ENCODE assay signal across 1 cellular context in the genomic region with DNA sequence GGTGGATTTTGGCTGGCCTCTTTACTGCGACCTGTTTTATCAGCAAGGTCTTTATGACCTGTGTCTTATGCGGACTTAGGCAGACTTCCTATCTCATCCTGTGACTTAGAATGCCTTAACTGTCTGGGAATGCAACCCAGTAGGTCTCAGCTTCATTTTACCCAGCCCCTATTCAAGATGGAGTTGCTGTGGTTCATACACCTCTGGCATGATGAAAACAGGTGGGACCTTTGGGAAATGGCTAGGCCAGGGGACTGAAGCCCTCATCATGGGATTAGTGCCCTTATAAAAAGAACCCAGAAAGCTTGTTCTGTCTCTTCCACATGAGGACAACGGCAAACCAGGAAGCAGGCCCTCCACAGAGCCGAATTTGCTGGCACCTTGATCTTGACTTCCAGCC.
TF ChIP-seq lines count a peak whose summit lies in the region.

No MANE protein-coding gene starts in this region.

TF ChIP-seq in K562, 482 proteins besides CTCF, POLR2A, EP300 and RAD21 (continued from another document and continues in another):
- TF ChIP-seq ZNF347 (CRISPR knock-in tag; IDR thresholded peaks at IDR 0.05; ENCODE audit: low read depth) (no peak), DMBX1 (CRISPR knock-in tag; IDR thresholded peaks at IDR 0.05; ENCODE audit: borderline replicate concordance) (peak; percentile 96), L3MBTL2 (IDR thresholded peaks at IDR 0.05) (no peak), HCFC1 (IDR thresholded peaks at IDR 0.05; ENCODE audit: low read depth, low read length) (no peak), IFI16 (CRISPR knock-in tag; IDR thresholded peaks at IDR 0.05) (no peak), NRF1 (conservative IDR thresholded peaks at IDR 0.05 in 1 of 2, IDR thresholded peaks at IDR 0.05 in 1 of 2) (no peak), ZNF282 (CRISPR knock-in tag; IDR thresholded peaks at IDR 0.05) (no peak), ZNF408 (CRISPR knock-in tag; IDR thresholded peaks at IDR 0.05; ENCODE audit: low read depth) (no peak), PTTG1 (tag; IDR thresholded peaks at IDR 0.05; ENCODE audit: low read depth) (peak; percentile 83), YBX1 (IDR thresholded peaks at IDR 0.05) (no peak), TCF7L2 (IDR thresholded peaks at IDR 0.05; ENCODE audit: low read depth, low read length) (no peak), XRCC5 (IDR thresholded peaks at IDR 0.05; ENCODE audit: low read depth, low read length) (no peak), ZNF75A (CRISPR knock-in tag; IDR thresholded peaks at IDR 0.05) (no peak), RBM25 (IDR thresholded peaks at IDR 0.05; ENCODE audit: low read depth, low read length, severe bottlenecking) (no peak), CEBPB (tag; IDR thresholded peaks at IDR 0.05) (no peak), ZNF830 (CRISPR knock-in tag; IDR thresholded peaks at IDR 0.05) (no peak), U2AF1 (optimal IDR thresholded peaks at IDR 0.05; ENCODE audit: low read depth, low read length) (no peak), ZNF436 (CRISPR knock-in tag; IDR thresholded peaks at IDR 0.05) (no peak), RBBP5 (IDR thresholded peaks at IDR 0.05; ENCODE audit: borderline replicate concordance, insufficient read depth, low read length, poor library complexity, severe bottlenecking) (no peak), ZNF79 (CRISPR knock-in tag; IDR thresholded peaks at IDR 0.05; ENCODE audit: low read depth) (0 out of 2 replicates have a peak, but pooled peaks have one; percentile 50), ZNF551 (CRISPR knock-in tag; IDR thresholded peaks at IDR 0.05) (no peak), ZNF24 (IDR thresholded peaks at IDR 0.05) (no peak), ERF (CRISPR knock-in tag; IDR thresholded peaks at IDR 0.05) (0 out of 2 replicates have a peak, but pooled peaks have one; percentile 29), MECOM (CRISPR knock-in tag; IDR thresholded peaks at IDR 0.05) (no peak), RBM14 (IDR thresholded peaks at IDR 0.05; ENCODE audit: borderline replicate concordance, insufficient read depth, low read depth, low read length) (no peak), NR4A1 (CRISPR knock-in tag; IDR thresholded peaks at IDR 0.05) (no peak), NR4A1 (tag; IDR thresholded peaks at IDR 0.05) (peak; percentile 91), SRSF3 (IDR thresholded peaks at IDR 0.05; ENCODE audit: insufficient read depth, low read length) (no peak), EP400 (IDR thresholded peaks at IDR 0.05) (no peak), RFX7 (CRISPR knock-in tag; IDR thresholded peaks at IDR 0.05) (no peak), ZNF699 (CRISPR knock-in tag; IDR thresholded peaks at IDR 0.05; ENCODE audit: insufficient replicate concordance) (no peak), HNRNPL (IDR thresholded peaks at IDR 0.05; ENCODE audit: low read depth, low read length) (no peak), DDX20 (tag; IDR thresholded peaks at IDR 0.05; ENCODE audit: low read depth) (peak; percentile 87), ADNP (tag; IDR thresholded peaks at IDR 0.05) (no peak), ZNF133 (CRISPR knock-in tag; IDR thresholded peaks at IDR 0.05) (peak; percentile 59; the same call in 1 of the 2 replicates), CTBP1 (IDR thresholded peaks at IDR 0.05; ENCODE audit: borderline replicate concordance) (0 out of 2 replicates have a peak, but pooled peaks have one; percentile 3), ZNF586 (CRISPR knock-in tag; conservative IDR thresholded peaks at IDR 0.05) (no peak), ZBTB7A (IDR thresholded peaks at IDR 0.05; ENCODE audit: borderline replicate concordance, control insufficient read depth, low read depth, low read length) (no peak), ZNF354B (CRISPR knock-in tag; IDR thresholded peaks at IDR 0.05) (peak; percentile 55; the same call in 1 of the 2 replicates), MYC (IDR thresholded peaks at IDR 0.05; ENCODE audit: low read depth, low read length) (no peak), MYC (CRISPR knock-in tag; IDR thresholded peaks at IDR 0.05; ENCODE audit: borderline replicate concordance, low read depth) (0 out of 2 replicates have a peak, but pooled peaks have one; percentile 28), MCM3 (IDR thresholded peaks at IDR 0.05) (no peak), TCF7 (IDR thresholded peaks at IDR 0.05; ENCODE audit: borderline replicate concordance) (no peak), POLR3A (IDR thresholded peaks at IDR 0.05; ENCODE audit: borderline replicate concordance, extremely low read depth, insufficient read depth, insufficient read length) (no peak), ZNF589 (CRISPR knock-in tag; IDR thresholded peaks at IDR 0.05; ENCODE audit: low read depth) (peak; percentile 96), CC2D1A (IDR thresholded peaks at IDR 0.05) (no peak), POLR3G (IDR thresholded peaks at IDR 0.05; ENCODE audit: extremely low read depth, insufficient read length, insufficient replicate concordance) (no peak), SMC3 (conservative IDR thresholded peaks at IDR 0.05; ENCODE audit: insufficient read depth, low read depth, low read length) (no peak), NFIX (CRISPR knock-in tag; IDR thresholded peaks at IDR 0.05; ENCODE audit: low read depth) (no peak), NCOA4 (IDR thresholded peaks at IDR 0.05; ENCODE audit: partially characterized antibody) (no peak), RUNX1 (IDR thresholded peaks at IDR 0.05; ENCODE audit: low read depth) (no peak), IRF2 (CRISPR knock-in tag; IDR thresholded peaks at IDR 0.05) (no peak), NR2C1 (IDR thresholded peaks at IDR 0.05) (no peak), NR2C1 (tag; IDR thresholded peaks at IDR 0.05) (peak; percentile 78), CXXC5 (CRISPR knock-in tag; IDR thresholded peaks at IDR 0.05) (peak; percentile 51)
- TF ChIP-seq, protein P1, sequence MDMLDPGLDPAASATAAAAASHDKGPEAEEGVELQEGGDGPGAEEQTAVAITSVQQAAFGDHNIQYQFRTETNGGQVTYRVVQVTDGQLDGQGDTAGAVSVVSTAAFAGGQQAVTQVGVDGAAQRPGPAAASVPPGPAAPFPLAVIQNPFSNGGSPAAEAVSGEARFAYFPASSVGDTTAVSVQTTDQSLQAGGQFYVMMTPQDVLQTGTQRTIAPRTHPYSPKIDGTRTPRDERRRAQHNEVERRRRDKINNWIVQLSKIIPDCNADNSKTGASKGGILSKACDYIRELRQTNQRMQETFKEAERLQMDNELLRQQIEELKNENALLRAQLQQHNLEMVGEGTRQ (CRISPR knock-in tag; IDR thresholded peaks at IDR 0.05), result no peak
- TF ChIP-seq, protein P2, sequence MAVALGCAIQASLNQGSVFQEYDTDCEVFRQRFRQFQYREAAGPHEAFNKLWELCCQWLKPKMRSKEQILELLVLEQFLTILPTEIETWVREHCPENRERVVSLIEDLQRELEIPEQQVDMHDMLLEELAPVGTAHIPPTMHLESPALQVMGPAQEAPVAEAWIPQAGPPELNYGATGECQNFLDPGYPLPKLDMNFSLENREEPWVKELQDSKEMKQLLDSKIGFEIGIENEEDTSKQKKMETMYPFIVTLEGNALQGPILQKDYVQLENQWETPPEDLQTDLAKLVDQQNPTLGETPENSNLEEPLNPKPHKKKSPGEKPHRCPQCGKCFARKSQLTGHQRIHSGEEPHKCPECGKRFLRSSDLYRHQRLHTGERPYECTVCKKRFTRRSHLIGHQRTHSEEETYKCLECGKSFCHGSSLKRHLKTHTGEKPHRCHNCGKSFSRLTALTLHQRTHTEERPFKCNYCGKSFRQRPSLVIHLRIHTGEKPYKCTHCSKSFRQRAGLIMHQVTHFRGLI (CRISPR knock-in tag; IDR thresholded peaks at IDR 0.05), result peak; percentile 77; the same call in 1 of the 2 replicates
- TF ChIP-seq, protein P3, sequence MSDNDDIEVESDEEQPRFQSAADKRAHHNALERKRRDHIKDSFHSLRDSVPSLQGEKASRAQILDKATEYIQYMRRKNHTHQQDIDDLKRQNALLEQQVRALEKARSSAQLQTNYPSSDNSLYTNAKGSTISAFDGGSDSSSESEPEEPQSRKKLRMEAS (CRISPR knock-in tag; IDR thresholded peaks at IDR 0.05), result no peak
- TF ChIP-seq, protein P4, sequence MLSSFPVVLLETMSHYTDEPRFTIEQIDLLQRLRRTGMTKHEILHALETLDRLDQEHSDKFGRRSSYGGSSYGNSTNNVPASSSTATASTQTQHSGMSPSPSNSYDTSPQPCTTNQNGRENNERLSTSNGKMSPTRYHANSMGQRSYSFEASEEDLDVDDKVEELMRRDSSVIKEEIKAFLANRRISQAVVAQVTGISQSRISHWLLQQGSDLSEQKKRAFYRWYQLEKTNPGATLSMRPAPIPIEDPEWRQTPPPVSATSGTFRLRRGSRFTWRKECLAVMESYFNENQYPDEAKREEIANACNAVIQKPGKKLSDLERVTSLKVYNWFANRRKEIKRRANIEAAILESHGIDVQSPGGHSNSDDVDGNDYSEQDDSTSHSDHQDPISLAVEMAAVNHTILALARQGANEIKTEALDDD (IDR thresholded peaks at IDR 0.05), result no peak
- TF ChIP-seq, protein P5, sequence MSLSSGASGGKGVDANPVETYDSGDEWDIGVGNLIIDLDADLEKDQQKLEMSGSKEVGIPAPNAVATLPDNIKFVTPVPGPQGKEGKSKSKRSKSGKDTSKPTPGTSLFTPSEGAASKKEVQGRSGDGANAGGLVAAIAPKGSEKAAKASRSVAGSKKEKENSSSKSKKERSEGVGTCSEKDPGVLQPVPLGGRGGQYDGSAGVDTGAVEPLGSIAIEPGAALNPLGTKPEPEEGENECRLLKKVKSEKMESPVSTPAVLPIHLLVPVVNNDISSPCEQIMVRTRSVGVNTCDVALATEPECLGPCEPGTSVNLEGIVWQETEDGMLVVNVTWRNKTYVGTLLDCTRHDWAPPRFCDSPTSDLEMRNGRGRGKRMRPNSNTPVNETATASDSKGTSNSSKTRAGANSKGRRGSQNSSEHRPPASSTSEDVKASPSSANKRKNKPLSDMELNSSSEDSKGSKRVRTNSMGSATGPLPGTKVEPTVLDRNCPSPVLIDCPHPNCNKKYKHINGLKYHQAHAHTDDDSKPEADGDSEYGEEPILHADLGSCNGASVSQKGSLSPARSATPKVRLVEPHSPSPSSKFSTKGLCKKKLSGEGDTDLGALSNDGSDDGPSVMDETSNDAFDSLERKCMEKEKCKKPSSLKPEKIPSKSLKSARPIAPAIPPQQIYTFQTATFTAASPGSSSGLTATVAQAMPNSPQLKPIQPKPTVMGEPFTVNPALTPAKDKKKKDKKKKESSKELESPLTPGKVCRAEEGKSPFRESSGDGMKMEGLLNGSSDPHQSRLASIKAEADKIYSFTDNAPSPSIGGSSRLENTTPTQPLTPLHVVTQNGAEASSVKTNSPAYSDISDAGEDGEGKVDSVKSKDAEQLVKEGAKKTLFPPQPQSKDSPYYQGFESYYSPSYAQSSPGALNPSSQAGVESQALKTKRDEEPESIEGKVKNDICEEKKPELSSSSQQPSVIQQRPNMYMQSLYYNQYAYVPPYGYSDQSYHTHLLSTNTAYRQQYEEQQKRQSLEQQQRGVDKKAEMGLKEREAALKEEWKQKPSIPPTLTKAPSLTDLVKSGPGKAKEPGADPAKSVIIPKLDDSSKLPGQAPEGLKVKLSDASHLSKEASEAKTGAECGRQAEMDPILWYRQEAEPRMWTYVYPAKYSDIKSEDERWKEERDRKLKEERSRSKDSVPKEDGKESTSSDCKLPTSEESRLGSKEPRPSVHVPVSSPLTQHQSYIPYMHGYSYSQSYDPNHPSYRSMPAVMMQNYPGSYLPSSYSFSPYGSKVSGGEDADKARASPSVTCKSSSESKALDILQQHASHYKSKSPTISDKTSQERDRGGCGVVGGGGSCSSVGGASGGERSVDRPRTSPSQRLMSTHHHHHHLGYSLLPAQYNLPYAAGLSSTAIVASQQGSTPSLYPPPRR (CRISPR knock-in tag; IDR thresholded peaks at IDR 0.05; ENCODE audit: borderline replicate concordance), result no peak
- TF ChIP-seq, protein P6, sequence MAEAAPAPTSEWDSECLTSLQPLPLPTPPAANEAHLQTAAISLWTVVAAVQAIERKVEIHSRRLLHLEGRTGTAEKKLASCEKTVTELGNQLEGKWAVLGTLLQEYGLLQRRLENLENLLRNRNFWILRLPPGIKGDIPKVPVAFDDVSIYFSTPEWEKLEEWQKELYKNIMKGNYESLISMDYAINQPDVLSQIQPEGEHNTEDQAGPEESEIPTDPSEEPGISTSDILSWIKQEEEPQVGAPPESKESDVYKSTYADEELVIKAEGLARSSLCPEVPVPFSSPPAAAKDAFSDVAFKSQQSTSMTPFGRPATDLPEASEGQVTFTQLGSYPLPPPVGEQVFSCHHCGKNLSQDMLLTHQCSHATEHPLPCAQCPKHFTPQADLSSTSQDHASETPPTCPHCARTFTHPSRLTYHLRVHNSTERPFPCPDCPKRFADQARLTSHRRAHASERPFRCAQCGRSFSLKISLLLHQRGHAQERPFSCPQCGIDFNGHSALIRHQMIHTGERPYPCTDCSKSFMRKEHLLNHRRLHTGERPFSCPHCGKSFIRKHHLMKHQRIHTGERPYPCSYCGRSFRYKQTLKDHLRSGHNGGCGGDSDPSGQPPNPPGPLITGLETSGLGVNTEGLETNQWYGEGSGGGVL (CRISPR knock-in tag; IDR thresholded peaks at IDR 0.05), result peak; percentile 55; the same call in 1 of the 2 replicates
- TF ChIP-seq, protein P7, sequence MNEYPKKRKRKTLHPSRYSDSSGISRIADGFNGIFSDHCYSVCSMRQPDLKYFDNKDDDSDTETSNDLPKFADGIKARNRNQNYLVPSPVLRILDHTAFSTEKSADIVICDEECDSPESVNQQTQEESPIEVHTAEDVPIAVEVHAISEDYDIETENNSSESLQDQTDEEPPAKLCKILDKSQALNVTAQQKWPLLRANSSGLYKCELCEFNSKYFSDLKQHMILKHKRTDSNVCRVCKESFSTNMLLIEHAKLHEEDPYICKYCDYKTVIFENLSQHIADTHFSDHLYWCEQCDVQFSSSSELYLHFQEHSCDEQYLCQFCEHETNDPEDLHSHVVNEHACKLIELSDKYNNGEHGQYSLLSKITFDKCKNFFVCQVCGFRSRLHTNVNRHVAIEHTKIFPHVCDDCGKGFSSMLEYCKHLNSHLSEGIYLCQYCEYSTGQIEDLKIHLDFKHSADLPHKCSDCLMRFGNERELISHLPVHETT (CRISPR knock-in tag; conservative IDR thresholded peaks at IDR 0.05 in 1 of 2, IDR thresholded peaks at IDR 0.05 in 1 of 2), result peak in 1 of 2 experiments; percentile 91; a peak in 2 of 4 replicates
- TF ChIP-seq, protein P8, sequence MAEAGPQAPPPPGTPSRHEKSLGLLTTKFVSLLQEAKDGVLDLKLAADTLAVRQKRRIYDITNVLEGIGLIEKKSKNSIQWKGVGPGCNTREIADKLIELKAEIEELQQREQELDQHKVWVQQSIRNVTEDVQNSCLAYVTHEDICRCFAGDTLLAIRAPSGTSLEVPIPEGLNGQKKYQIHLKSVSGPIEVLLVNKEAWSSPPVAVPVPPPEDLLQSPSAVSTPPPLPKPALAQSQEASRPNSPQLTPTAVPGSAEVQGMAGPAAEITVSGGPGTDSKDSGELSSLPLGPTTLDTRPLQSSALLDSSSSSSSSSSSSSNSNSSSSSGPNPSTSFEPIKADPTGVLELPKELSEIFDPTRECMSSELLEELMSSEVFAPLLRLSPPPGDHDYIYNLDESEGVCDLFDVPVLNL (CRISPR knock-in tag; IDR thresholded peaks at IDR 0.05; ENCODE audit: low read depth), result no peak
- TF ChIP-seq, protein P9, sequence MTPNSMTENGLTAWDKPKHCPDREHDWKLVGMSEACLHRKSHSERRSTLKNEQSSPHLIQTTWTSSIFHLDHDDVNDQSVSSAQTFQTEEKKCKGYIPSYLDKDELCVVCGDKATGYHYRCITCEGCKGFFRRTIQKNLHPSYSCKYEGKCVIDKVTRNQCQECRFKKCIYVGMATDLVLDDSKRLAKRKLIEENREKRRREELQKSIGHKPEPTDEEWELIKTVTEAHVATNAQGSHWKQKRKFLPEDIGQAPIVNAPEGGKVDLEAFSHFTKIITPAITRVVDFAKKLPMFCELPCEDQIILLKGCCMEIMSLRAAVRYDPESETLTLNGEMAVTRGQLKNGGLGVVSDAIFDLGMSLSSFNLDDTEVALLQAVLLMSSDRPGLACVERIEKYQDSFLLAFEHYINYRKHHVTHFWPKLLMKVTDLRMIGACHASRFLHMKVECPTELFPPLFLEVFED (CRISPR knock-in tag; conservative IDR thresholded peaks at IDR 0.05), result peak; percentile 84
